Comparison of ENCODE assay signal across 10 cellular contexts in genomic region chr6:159098636-159099106, GRCh38. TPM values are rescaled to one million over a fixed set of nuclear protein-coding genes. Genes with fewer than 3 reads are reported as not detected.
DNase-seq lines count a peak whose midpoint lies in the region; ATAC-seq and TF ChIP-seq lines count a peak whose summit lies in the region.
"Had no signal": no experiment of that assay in that cellular context is flagged by ENCODE, and none has a peak within 500 bp of the region (broad histone marks: within the 10 kb centered on the region; RNA-seq: fewer than 3 reads in every experiment).

No MANE protein-coding gene starts in this region.

- TF ChIP-seq POLR2A in erythroblast (IDR thresholded peaks at IDR 0.05; ENCODE audit: low read length) = no peak

- no peaks in the 10 kb centered on the region for H3K36me3 Mint-ChIP-seq in activated CD8-positive, alpha-beta memory T cell treated with anti-CD3 and anti-CD28 coated beads, Interleukin-2, amount 10 ng/mL, durations not matched to agents 7 days and 5 days
- peaks cover 0 to 4% of the 10 kb centered on the region in 2 donors for H3K36me3 Mint-ChIP-seq in stimulated activated naive B cell treated with anti-CD40 and anti-IgM and Interleukin-4, amounts not matched to agents 10 μg/mL and 1 μg/mL and 100 μg/mL, for 72 hours
- peaks cover under 1% of the 10 kb centered on the region for H3K36me3 Mint-ChIP-seq in Calu3 (ENCODE audit: insufficient read depth, unreplicated experiment)

- CTCF ChIA-PET in activated CD8-positive, alpha-beta memory T cell treated with anti-CD3 and anti-CD28 coated beads, Interleukin-2, amount 10 ng/mL, durations not matched to agents 7 days and 5 days (lab: Charles Lee) = interaction anchor here (0.6 to 2.2 kb wide), 11 partner anchors 12 to 90 kb away, joined by 3 to 11 read pairs (median 4); partner anchors contain the start of gene TAGAP
- CTCF ChIA-PET in Calu3 (lab: Charles Lee) = no interaction called here

- peak; percentile 69 for DNase-seq in activated CD8-positive, alpha-beta memory T cell treated with anti-CD3 and anti-CD28 coated beads, Interleukin-2, amount 10 ng/mL, durations not matched to agents 7 days and 5 days
- peak; percentile 4 for DNase-seq in kidney glomerular epithelial cell (lab: John Stamatoyannopoulos, UW)
- peak; percentile 80 for DNase-seq in stimulated activated naive B cell treated with anti-CD40 and anti-IgM and Interleukin-4, amounts not matched to agents 10 μg/mL and 1 μg/mL and 100 μg/mL, for 72 hours
- no peak for DNase-seq in HuH-7 (ENCODE audit: low spot score)
- no peak for DNase-seq in erythroblast (lab: John Stamatoyannopoulos, UW)
- no peak for DNase-seq in Calu3
- no peak for DNase-seq in medulla oblongata (ENCODE audit: extremely low spot score)
- DNase-seq: mesendoderm, NCI-H2029 treated with DMSO at 0.1 percent for 48 hours had no signal

- H3K4me3 Mint-ChIP-seq in activated CD8-positive, alpha-beta memory T cell treated with anti-CD3 and anti-CD28 coated beads, Interleukin-2, amount 10 ng/mL, durations not matched to agents 7 days and 5 days = peak overlapping the region; percentile 18
- peak overlapping the region; percentile 78 to 79 for H3K4me3 Mint-ChIP-seq in stimulated activated naive B cell treated with anti-CD40 and anti-IgM and Interleukin-4, amounts not matched to agents 10 μg/mL and 1 μg/mL and 100 μg/mL, for 72 hours
- H3K4me3 Mint-ChIP-seq in Calu3 (ENCODE audit: low read depth, unreplicated experiment) = no peak overlapping the region

- no peaks in the 10 kb centered on the region for H3K27me3 Mint-ChIP-seq in activated CD8-positive, alpha-beta memory T cell treated with anti-CD3 and anti-CD28 coated beads, Interleukin-2, amount 10 ng/mL, durations not matched to agents 7 days and 5 days
- H3K27me3 Mint-ChIP-seq in stimulated activated naive B cell treated with anti-CD40 and anti-IgM and Interleukin-4, amounts not matched to agents 10 μg/mL and 1 μg/mL and 100 μg/mL, for 72 hours = no peaks in the 10 kb centered on the region
- peaks cover 34% of the 10 kb centered on the region for H3K27me3 Mint-ChIP-seq in Calu3 (ENCODE audit: unreplicated experiment)

- peak overlapping the region; percentile 82 for H3K27ac Mint-ChIP-seq in activated CD8-positive, alpha-beta memory T cell treated with anti-CD3 and anti-CD28 coated beads, Interleukin-2, amount 10 ng/mL, durations not matched to agents 7 days and 5 days
- peak overlapping the region; percentile 95 for H3K27ac Mint-ChIP-seq in stimulated activated naive B cell treated with anti-CD40 and anti-IgM and Interleukin-4, amounts not matched to agents 10 μg/mL and 1 μg/mL and 100 μg/mL, for 72 hours
- H3K27ac Mint-ChIP-seq in Calu3 (ENCODE audit: unreplicated experiment) = no peak overlapping the region

- H3K9me3 Mint-ChIP-seq in activated CD8-positive, alpha-beta memory T cell treated with anti-CD3 and anti-CD28 coated beads, Interleukin-2, amount 10 ng/mL, durations not matched to agents 7 days and 5 days (ENCODE audit: low read depth) = no peaks in the 10 kb centered on the region
- H3K9me3 Mint-ChIP-seq in stimulated activated naive B cell treated with anti-CD40 and anti-IgM and Interleukin-4, amounts not matched to agents 10 μg/mL and 1 μg/mL and 100 μg/mL, for 72 hours = no peaks in the 10 kb centered on the region
- H3K9me3 Mint-ChIP-seq in Calu3 (ENCODE audit: low read depth, unreplicated experiment) = no peaks in the 10 kb centered on the region

- BruUV-seq in Calu3 (replicated peaks; lab: Mats Ljungman, UMichigan) = no TSS peak

- peaks cover 57% of the 10 kb centered on the region for H3K4me1 Mint-ChIP-seq in activated CD8-positive, alpha-beta memory T cell treated with anti-CD3 and anti-CD28 coated beads, Interleukin-2, amount 10 ng/mL, durations not matched to agents 7 days and 5 days
- H3K4me1 Mint-ChIP-seq in stimulated activated naive B cell treated with anti-CD40 and anti-IgM and Interleukin-4, amounts not matched to agents 10 μg/mL and 1 μg/mL and 100 μg/mL, for 72 hours = peaks cover 79 to 94% of the 10 kb centered on the region in 2 donors
- H3K4me1 Mint-ChIP-seq in Calu3 (ENCODE audit: low read depth, unreplicated experiment) = peaks cover 3% of the 10 kb centered on the region

- ATAC-seq in HG03439 (IDR thresholded peaks at IDR 0.05; ENCODE audit: unreplicated experiment) = peak; percentile 54
- peak; percentile 70 for ATAC-seq in activated CD8-positive, alpha-beta memory T cell treated with anti-CD3 and anti-CD28 coated beads, Interleukin-2, amount 10 ng/mL, durations not matched to agents 7 days and 5 days
- ATAC-seq in stimulated activated naive B cell treated with anti-CD40 and anti-IgM and Interleukin-4, amounts not matched to agents 10 μg/mL and 1 μg/mL and 100 μg/mL, for 72 hours (replicated peaks) = peak; percentile 58 to 63

- intact Hi-C loops in Calu3 (cut with micrococcal nuclease; ENCODE audit: unreplicated experiment) = no loop called here

- TF ChIP-seq CTCF in Calu3 (IDR thresholded peaks at IDR 0.05; ENCODE audit: unreplicated experiment) = no peak

RNA-seq across cellular contexts. Expression of gene TAGAP, which starts 53.9 kb away (rescaled TPM):
- 10 to 100 TPM; 44.8 to 53.0 TPM for total RNA-seq in activated CD8-positive, alpha-beta memory T cell treated with anti-CD3 and anti-CD28 coated beads, Interleukin-2, amount 10 ng/mL, durations not matched to agents 7 days and 5 days
- total RNA-seq in Calu3 (2022) = 0.17 and 0.64 TPM in 2 replicates

Comparison
In these comparisons a context has a peak if more than half of its experiments do, and no peak if none do; other contexts are left out.
1. DNase-seq: peak in activated CD8-positive, alpha-beta memory T cell treated with anti-CD3 and anti-CD28 coated beads, Interleukin-2, amount 10 ng/mL, durations not matched to agents 7 days and 5 days (single experiment), kidney glomerular epithelial cell (single experiment) and stimulated activated naive B cell treated with anti-CD40 and anti-IgM and Interleukin-4, amounts not matched to agents 10 μg/mL and 1 μg/mL and 100 μg/mL, for 72 hours (single experiment); none in HuH-7 (single experiment), erythroblast (0 of 2), Calu3 (single experiment) and medulla oblongata (single experiment).
2. RNA of gene TAGAP, which starts 53.9 kb away (total RNA-seq): 44.8 to 53.0 TPM in activated CD8-positive, alpha-beta memory T cell treated with anti-CD3 and anti-CD28 coated beads, Interleukin-2, amount 10 ng/mL, durations not matched to agents 7 days and 5 days; 0.17 to 0.64 TPM in Calu3; every median in the first group is over 10 times any median in the second.
3. Peak in every context shown above with its lines, with median percentiles within 50 percentile points of each other: ATAC-seq.